8 cellular contexts compared by ENCODE assay signal in genomic region chr16:325375-326155, GRCh38. TPM values are rescaled to one million over a fixed set of nuclear protein-coding genes. Genes with fewer than 3 reads are reported as not detected.
DNase-seq lines count a peak whose midpoint lies in the region; ATAC-seq and TF ChIP-seq lines count a peak whose summit lies in the region.
"Had no signal": no experiment of that assay in that cellular context is flagged by ENCODE, and none has a peak within 500 bp of the region (broad histone marks: within the 10 kb centered on the region; RNA-seq: fewer than 3 reads in every experiment).

No MANE protein-coding gene starts in this region.

- H3K9ac ChIP-seq in H9 (ENCODE audit: extremely low read depth, insufficient read length, low read length): no peak overlapping the region

- H3K56ac ChIP-seq in H9 (ENCODE audit: insufficient read length, low read depth, low read length): no peak overlapping the region

- peaks cover 0 to 6% (median 4%) of the 10 kb centered on the region in 3 donors for H3K36me3 Mint-ChIP-seq in CD8-positive, alpha-beta memory T cell
- peaks cover 0 to 3% (median 2%) of the 10 kb centered on the region in 3 experiments; a peak in 2 of 7 replicates for H3K36me3 Mint-ChIP-seq in H9 (ENCODE audit: insufficient read depth in 1 of 3, low read depth in 3 of 3)
- H3K36me3 Mint-ChIP-seq in activated naive CD8-positive, alpha-beta T cell treated with anti-CD3 and anti-CD28 coated beads for 36 hours: peaks cover 8% of the 10 kb centered on the region
- no peaks in the 10 kb centered on the region for H3K36me3 Mint-ChIP-seq in natural killer cell treated with Interleukin-12 subunit alpha and Interleukin-12 subunit beta and Interleukin-15 and Interleukin-18, amount 100 ng/mL, for 72 hours

- H2BK15ac ChIP-seq in H9 (ENCODE audit: low read depth, low read length): no peak overlapping the region

- H3K36me3 ChIP-seq in CD8-positive, alpha-beta memory T cell (ENCODE audit: insufficient read depth, low read length): no peaks in the 10 kb centered on the region

- H3K4me3 Mint-ChIP-seq in CD8-positive, alpha-beta memory T cell: peak overlapping the region; percentile 72 to 88 (median 77)
- H3K4me3 Mint-ChIP-seq in H9: no peak overlapping the region
- peak overlapping the region; percentile 62 for H3K4me3 Mint-ChIP-seq in activated naive CD8-positive, alpha-beta T cell treated with anti-CD3 and anti-CD28 coated beads for 36 hours
- H3K4me3 Mint-ChIP-seq in natural killer cell treated with Interleukin-12 subunit alpha and Interleukin-12 subunit beta and Interleukin-15 and Interleukin-18, amount 100 ng/mL, for 72 hours: peak overlapping the region; percentile 79

- H3K23ac ChIP-seq in H9 (ENCODE audit: insufficient read length, low read depth, low read length): no peak overlapping the region

- H3K27ac Mint-ChIP-seq in CD8-positive, alpha-beta memory T cell: peak overlapping the region; percentile 73 to 99 (median 94)
- H3K27ac Mint-ChIP-seq in H9: peak overlapping the region in 2 of 3 experiments; percentile 23 to 40; a peak in 1 of 7 replicates
- H3K27ac Mint-ChIP-seq in activated naive CD8-positive, alpha-beta T cell treated with anti-CD3 and anti-CD28 coated beads for 36 hours: peak overlapping the region; percentile 71
- peak overlapping the region in 1 of 2 donors; percentile 59 for H3K27ac Mint-ChIP-seq in natural killer cell treated with Interleukin-12 subunit alpha and Interleukin-12 subunit beta and Interleukin-15 and Interleukin-18, amount 100 ng/mL, for 72 hours

- peaks cover 0 to 15% of the 10 kb centered on the region in 2 donors for H3K27me3 Mint-ChIP-seq in CD8-positive, alpha-beta memory T cell
- no peaks in the 10 kb centered on the region for H3K27me3 Mint-ChIP-seq in H9 (ENCODE audit: low read depth)
- H3K27me3 Mint-ChIP-seq in activated naive CD8-positive, alpha-beta T cell treated with anti-CD3 and anti-CD28 coated beads for 36 hours: no peaks in the 10 kb centered on the region
- H3K27me3 Mint-ChIP-seq in natural killer cell treated with Interleukin-12 subunit alpha and Interleukin-12 subunit beta and Interleukin-15 and Interleukin-18, amount 100 ng/mL, for 72 hours: no peaks in the 10 kb centered on the region

- no peak overlapping the region for H3K18ac ChIP-seq in H9 (ENCODE audit: insufficient read length, low read depth, low read length)

- CTCF ChIA-PET in CD8-positive, alpha-beta memory T cell (lab: Charles Lee): no interaction called here

- WGBS in H9 (ENCODE audit: extremely low coverage, insufficient read length, low lambda C conversion rate): no CpG with 5 or more reads among the region's 28 CpGs

- ATAC-seq in natural killer cell treated with Interleukin-12 subunit alpha and Interleukin-12 subunit beta and Interleukin-15 and Interleukin-18, amount 100 ng/mL, for 72 hours: no peak
- ATAC-seq in GM21723 (IDR thresholded peaks at IDR 0.05; ENCODE audit: unreplicated experiment): no peak

- POLR2A ChIA-PET in CD8-positive, alpha-beta memory T cell (lab: Charles Lee): interaction anchor here (0.7 to 1.5 kb wide), 2 partner anchors 27 to 119 kb away, joined by 3 to 5 read pairs; partner anchors contain the start of gene AXIN1

- H3K27ac ChIP-seq in CD8-positive, alpha-beta memory T cell (ENCODE audit: low read depth, low read length): peak overlapping the region; percentile 78
- H3K27ac ChIP-seq in H9 (ENCODE audit: insufficient read length, low read depth, low read length): no peak overlapping the region

- no peak for DNase-seq in CD8-positive, alpha-beta memory T cell
- DNase-seq in H9 (no peak), dedifferentiated amniotic fluid mesenchymal stem cell (ENCODE audit: extremely low spot score) (no peak), GF-D8 (lab: John Stamatoyannopoulos, UW) (no peak)
- DNase-seq in activated naive CD8-positive, alpha-beta T cell treated with anti-CD3 and anti-CD28 coated beads for 36 hours: no peak
- no peak for DNase-seq in natural killer cell treated with Interleukin-12 subunit alpha and Interleukin-12 subunit beta and Interleukin-15 and Interleukin-18, amount 100 ng/mL, for 72 hours (ENCODE audit: low spot score)
- DNase-seq: islet precursor cell had no signal

- no peaks in the 10 kb centered on the region for H3K27me3 ChIP-seq in CD8-positive, alpha-beta memory T cell (ENCODE audit: insufficient read depth, low read length, poor library complexity, severe bottlenecking)
- no peaks in the 10 kb centered on the region for H3K27me3 ChIP-seq in H9 (ENCODE audit: insufficient read depth, low read length)

- no peak overlapping the region for H3K14ac ChIP-seq in H9 (ENCODE audit: insufficient read depth, low read length)

- H3K79me2 ChIP-seq in H9 (ENCODE audit: insufficient read depth, low read length): peaks cover 4% of the 10 kb centered on the region; the same call in 1 of the 2 replicates

- no peak for TF ChIP-seq CTCF in H9 (conservative IDR thresholded peaks at IDR 0.05)

- H2AK5ac ChIP-seq in H9 (ENCODE audit: insufficient read length, low read length): no peak overlapping the region

- H3K4me3 ChIP-seq in CD8-positive, alpha-beta memory T cell (ENCODE audit: low read length): peak overlapping the region; percentile 40

- H3K23me2 ChIP-seq in H9 (ENCODE audit: insufficient read length, low read depth, low read length, poor library complexity, severe bottlenecking): no peaks in the 10 kb centered on the region

- H3K9me3 ChIP-seq in CD8-positive, alpha-beta memory T cell (ENCODE audit: low read length): no peaks in the 10 kb centered on the region
- no peaks in the 10 kb centered on the region for H3K9me3 ChIP-seq in H9 (ENCODE audit: control insufficient read depth, low read depth, low read length)

- H3T11ph ChIP-seq in H9 (ENCODE audit: low read length): no peak overlapping the region

- H2BK20ac ChIP-seq in H9 (ENCODE audit: low read depth, low read length, poor library complexity, severe bottlenecking): no peak overlapping the region

- H3K4ac ChIP-seq in H9 (ENCODE audit: low read depth, low read length): no peak overlapping the region

- H4K20me1 ChIP-seq in H9 (ENCODE audit: control insufficient read depth, insufficient read depth, insufficient read length): no peaks in the 10 kb centered on the region

- H4K5ac ChIP-seq in H9 (ENCODE audit: insufficient read length, low read depth, low read length): no peak overlapping the region

- H4K91ac ChIP-seq in H9 (ENCODE audit: insufficient read length, low read depth, low read length): no peak overlapping the region

- peaks cover 55 to 81% (median 56%) of the 10 kb centered on the region in 3 donors for H3K4me1 Mint-ChIP-seq in CD8-positive, alpha-beta memory T cell
- H3K4me1 Mint-ChIP-seq in H9: peaks cover 14 to 18% of the 10 kb centered on the region in 2 experiments
- peaks cover 43% of the 10 kb centered on the region for H3K4me1 Mint-ChIP-seq in activated naive CD8-positive, alpha-beta T cell treated with anti-CD3 and anti-CD28 coated beads for 36 hours
- peaks cover 39 to 50% of the 10 kb centered on the region in 2 donors for H3K4me1 Mint-ChIP-seq in natural killer cell treated with Interleukin-12 subunit alpha and Interleukin-12 subunit beta and Interleukin-15 and Interleukin-18, amount 100 ng/mL, for 72 hours (ENCODE audit: low read depth in 2 of 2)

- H3K9me3 Mint-ChIP-seq in CD8-positive, alpha-beta memory T cell: no peaks in the 10 kb centered on the region
- H3K9me3 Mint-ChIP-seq in H9: no peaks in the 10 kb centered on the region
- no peaks in the 10 kb centered on the region for H3K9me3 Mint-ChIP-seq in activated naive CD8-positive, alpha-beta T cell treated with anti-CD3 and anti-CD28 coated beads for 36 hours
- H3K9me3 Mint-ChIP-seq in natural killer cell treated with Interleukin-12 subunit alpha and Interleukin-12 subunit beta and Interleukin-15 and Interleukin-18, amount 100 ng/mL, for 72 hours: no peaks in the 10 kb centered on the region

- H3K4me2 ChIP-seq in H9 (ENCODE audit: insufficient read depth, insufficient read length, low read length): no peak overlapping the region

- H2AFZ ChIP-seq in H9 (ENCODE audit: low read length): no peak overlapping the region

- no peak overlapping the region for H2BK120ac ChIP-seq in H9 (ENCODE audit: low read depth, low read length, poor library complexity, severe bottlenecking)

- H3K4me1 ChIP-seq in CD8-positive, alpha-beta memory T cell (ENCODE audit: insufficient read depth, low read length): peaks cover 52% of the 10 kb centered on the region
- no peaks in the 10 kb centered on the region for H3K4me1 ChIP-seq in H9 (ENCODE audit: insufficient read depth, low read length)

- no peak overlapping the region for H2BK12ac ChIP-seq in H9 (ENCODE audit: insufficient read length, low read depth, low read length)

- no peak overlapping the region for H2BK5ac ChIP-seq in H9 (ENCODE audit: insufficient read length, low read length)

- H4K8ac ChIP-seq in H9 (replicated peaks; ENCODE audit: insufficient read length, low read depth, low read length): no peak overlapping the region

- H3K79me1 ChIP-seq in H9 (ENCODE audit: insufficient read depth, low read depth, low read length, poor library complexity, severe bottlenecking): peaks cover 8% of the 10 kb centered on the region

RNA-seq across cellular contexts. Expression of gene AXIN1, which starts 27.0 kb away (rescaled TPM):
- 10 to 100 TPM; 24.7 to 26.3 TPM for total RNA-seq in CD8-positive, alpha-beta memory T cell
- polyA plus RNA-seq in CD8-positive, alpha-beta memory T cell: 6.9 TPM
- total RNA-seq in H9 (2021): 50.9 and 52.5 TPM in 2 replicates
- total RNA-seq in activated naive CD8-positive, alpha-beta T cell treated with anti-CD3 and anti-CD28 coated beads for 36 hours: 10 to 100 TPM; 23.9 to 24.6 TPM
- total RNA-seq in natural killer cell treated with Interleukin-12 subunit alpha and Interleukin-12 subunit beta and Interleukin-15 and Interleukin-18, amount 100 ng/mL, for 72 hours: 10 to 100 TPM; 20.1 to 29.1 TPM

RNA-seq across cellular contexts. Expression of gene PDIA2, which starts 42.6 kb away (rescaled TPM):
- total RNA-seq in CD8-positive, alpha-beta memory T cell: not detected
- polyA plus RNA-seq in CD8-positive, alpha-beta memory T cell: not detected
- 1.1 and 1.4 TPM in 2 replicates for total RNA-seq in H9 (2021)
- total RNA-seq in activated naive CD8-positive, alpha-beta T cell treated with anti-CD3 and anti-CD28 coated beads for 36 hours: not detected
- total RNA-seq in natural killer cell treated with Interleukin-12 subunit alpha and Interleukin-12 subunit beta and Interleukin-15 and Interleukin-18, amount 100 ng/mL, for 72 hours: not detected

RNA-seq across cellular contexts. Expression of gene MRPL28, which starts 44.8 kb away (rescaled TPM):
- total RNA-seq in CD8-positive, alpha-beta memory T cell: 10 to 100 TPM; 90.2 to 98.0 TPM
- 67.8 TPM for polyA plus RNA-seq in CD8-positive, alpha-beta memory T cell
- total RNA-seq in H9 (2021): 154 TPM in 2 replicates
- 10 to 100 TPM; 89.3 to 94.8 TPM for total RNA-seq in activated naive CD8-positive, alpha-beta T cell treated with anti-CD3 and anti-CD28 coated beads for 36 hours
- 10 to 100 TPM; 80.6 to 98.6 TPM for total RNA-seq in natural killer cell treated with Interleukin-12 subunit alpha and Interleukin-12 subunit beta and Interleukin-15 and Interleukin-18, amount 100 ng/mL, for 72 hours

RNA-seq across cellular contexts. Expression of gene ARHGDIG, which starts 45.2 kb away (rescaled TPM):
- not detected for total RNA-seq in CD8-positive, alpha-beta memory T cell
- not detected for polyA plus RNA-seq in CD8-positive, alpha-beta memory T cell
- 4.2 and 5.9 TPM in 2 replicates for total RNA-seq in H9 (2021)
- total RNA-seq in activated naive CD8-positive, alpha-beta T cell treated with anti-CD3 and anti-CD28 coated beads for 36 hours: not detected
- total RNA-seq in natural killer cell treated with Interleukin-12 subunit alpha and Interleukin-12 subunit beta and Interleukin-15 and Interleukin-18, amount 100 ng/mL, for 72 hours: not detected

RNA-seq across cellular contexts. Expression of gene RGS11, which starts 49.8 kb away (rescaled TPM):
- total RNA-seq in CD8-positive, alpha-beta memory T cell: under 1 TPM in 1 of 2 experiments, not detected in 1; 0.09 TPM
- not detected for polyA plus RNA-seq in CD8-positive, alpha-beta memory T cell
- total RNA-seq in H9 (2021): 2.9 and 3.4 TPM in 2 replicates
- total RNA-seq in activated naive CD8-positive, alpha-beta T cell treated with anti-CD3 and anti-CD28 coated beads for 36 hours: not detected
- total RNA-seq in natural killer cell treated with Interleukin-12 subunit alpha and Interleukin-12 subunit beta and Interleukin-15 and Interleukin-18, amount 100 ng/mL, for 72 hours: not detected

Comparison
In these comparisons a context has a peak if more than half of its experiments do, and no peak if none do; other contexts are left out.
1. H3K4me3 Mint-ChIP-seq: peak in CD8-positive, alpha-beta memory T cell (7 of 7), activated naive CD8-positive, alpha-beta T cell treated with anti-CD3 and anti-CD28 coated beads for 36 hours (single experiment) and natural killer cell treated with Interleukin-12 subunit alpha and Interleukin-12 subunit beta and Interleukin-15 and Interleukin-18, amount 100 ng/mL, for 72 hours (single experiment); none in H9 (0 of 2).